Comparison of ENCODE assay signal across 27 cellular contexts in genomic region chr7:23969443-23969842, GRCh38.
"Had no signal": no experiment of that assay in that cellular context is flagged by ENCODE, and none has a peak within 500 bp of the region (broad histone marks: within the 10 kb centered on the region; RNA-seq: fewer than 3 reads in every experiment).

No MANE protein-coding gene starts in this region.

- H3K4me3 ChIP-seq: SK-N-MC had no signal

- H3K27ac ChIP-seq: SK-N-MC had no signal

- H3K9me3 Mint-ChIP-seq: activated B cell treated with CpG ODN at 0.5 μM for 24 hours; activated naive CD4-positive, alpha-beta T cell treated with anti-CD3 and anti-CD28 coated beads for 36 hours; activated T-cell treated with anti-CD3 and anti-CD28 coated beads, Interleukin-2, amount 50 U/mL, for 4 hours; T-cell had no signal

- DNase-seq: activated B cell treated with CpG ODN at 0.5 μM for 24 hours; activated CD4-positive, alpha-beta T cell treated with anti-CD3 and anti-CD28 coated beads for 1 hour; activated CD4-positive, alpha-beta T cell treated with anti-CD3 and anti-CD28 coated beads, Interleukin-2, amount 10 ng/mL, durations not matched to agents 24 days and 14 days; activated CD4-positive, alpha-beta T cell treated with anti-CD3 and anti-CD28 coated beads, Interleukin-2, amount 50 U/mL, for 48 hours; activated CD8-positive, alpha-beta memory T cell treated with anti-CD3 and anti-CD28 coated beads, Interleukin-2, amount 10 ng/mL, durations not matched to agents 7 days and 5 days; activated effector memory CD4-positive, alpha-beta T cell treated with anti-CD3 and anti-CD28 coated beads, Interleukin-2, amount 50 U/mL, for 16 hours; activated naive CD4-positive, alpha-beta T cell treated with anti-CD3 and anti-CD28 coated beads for 36 hours; activated T-cell treated with anti-CD3 and anti-CD28 coated beads, Interleukin-2, amount 50 U/mL, for 4 hours; IMR-90; KG1; NCI-H1105 treated with DMSO at 0.1 percent for 48 hours; NCI-H1436 treated with DMSO at 0.1 percent for 48 hours; NCI-H187 treated with DMSO at 0.1 percent for 48 hours; NCI-H2081 treated with DMSO at 0.1 percent for 48 hours; NCI-H345; NCI-H510A; NCI-H526 treated with DMSO at 0.1 percent for 48 hours; NCI-H82; RPMI8226; T-cell; T-helper 2 cell; T1000 had no signal

- H3K4me3 Mint-ChIP-seq: activated B cell treated with CpG ODN at 0.5 μM for 24 hours; activated CD4-positive, alpha-beta T cell treated with anti-CD3 and anti-CD28 coated beads, Interleukin-2, amount 10 ng/mL, durations not matched to agents 24 days and 14 days; activated CD8-positive, alpha-beta memory T cell treated with anti-CD3 and anti-CD28 coated beads, Interleukin-2, amount 10 ng/mL, durations not matched to agents 7 days and 5 days; activated naive CD4-positive, alpha-beta T cell treated with anti-CD3 and anti-CD28 coated beads for 36 hours; activated naive CD8-positive, alpha-beta T cell; activated T-cell treated with anti-CD3 and anti-CD28 coated beads, Interleukin-2, amount 50 U/mL, for 4 hours; T-cell had no signal

- ATAC-seq: activated CD8-positive, alpha-beta memory T cell treated with anti-CD3 and anti-CD28 coated beads, Interleukin-2, amount 10 ng/mL, durations not matched to agents 7 days and 5 days; activated T-cell treated with anti-CD3 and anti-CD28 coated beads, Interleukin-2, amount 50 U/mL, for 4 hours; Panc1; Right ventricle myocardium inferior; T-cell had no signal

- FAIRE-seq: TTC549 had no signal

- H3K27me3 Mint-ChIP-seq: activated B cell treated with CpG ODN at 0.5 μM for 24 hours; activated CD8-positive, alpha-beta memory T cell treated with anti-CD3 and anti-CD28 coated beads, Interleukin-2, amount 10 ng/mL, durations not matched to agents 7 days and 5 days had no signal

- H3K4me1 Mint-ChIP-seq: activated B cell treated with CpG ODN at 0.5 μM for 24 hours; activated CD8-positive, alpha-beta memory T cell treated with anti-CD3 and anti-CD28 coated beads, Interleukin-2, amount 10 ng/mL, durations not matched to agents 7 days and 5 days; T-cell had no signal

- H3K27ac Mint-ChIP-seq: activated B cell treated with CpG ODN at 0.5 μM for 24 hours; activated CD4-positive, alpha-beta T cell treated with anti-CD3 and anti-CD28 coated beads, Interleukin-2, amount 10 ng/mL, durations not matched to agents 24 days and 14 days; activated CD8-positive, alpha-beta memory T cell treated with anti-CD3 and anti-CD28 coated beads, Interleukin-2, amount 10 ng/mL, durations not matched to agents 7 days and 5 days; activated naive CD4-positive, alpha-beta T cell treated with anti-CD3 and anti-CD28 coated beads for 36 hours; activated naive CD8-positive, alpha-beta T cell; T-cell had no signal

- H3K36me3 Mint-ChIP-seq: activated CD8-positive, alpha-beta memory T cell treated with anti-CD3 and anti-CD28 coated beads, Interleukin-2, amount 10 ng/mL, durations not matched to agents 7 days and 5 days; activated naive CD8-positive, alpha-beta T cell; T-cell had no signal
